ENCODE assay signal across 22 cellular contexts in genomic region chr4:142615324-142615665, GRCh38.
DNase-seq lines count a peak whose midpoint lies in the region; ATAC-seq and TF ChIP-seq lines count a peak whose summit lies in the region.
"Had no signal": no experiment of that assay in that cellular context is flagged by ENCODE, and none has a peak within 500 bp of the region (broad histone marks: within the 10 kb centered on the region; RNA-seq: fewer than 3 reads in every experiment).

No MANE protein-coding gene starts in this region.

- no peaks in the 10 kb centered on the region for H3K36me3 ChIP-seq in RWPE2 (ENCODE audit: low read depth)
- H3K36me3 ChIP-seq: HAP-1, heart right ventricle, MG63, suprapubic skin had no signal

- TF ChIP-seq CTCF in HFFc6 (IDR thresholded peaks at IDR 0.05) (no peak), RWPE2 (IDR thresholded peaks at IDR 0.05; ENCODE audit: poor library complexity, severe bottlenecking) (no peak), fibroblast of the aortic adventitia (IDR thresholded peaks at IDR 0.05; ENCODE audit: insufficient read depth, low read length) (no peak), retinal pigment epithelial cell (conservative IDR thresholded peaks at IDR 0.05; ENCODE audit: low read depth, low read length) (no peak)

- peaks cover 15% of the 10 kb centered on the region for H3K4me1 ChIP-seq in RWPE2 (ENCODE audit: insufficient read depth, poor library complexity, severe bottlenecking)
- H3K4me1 ChIP-seq: HAP-1, psoas muscle, suprapubic skin had no signal

- no peaks in the 10 kb centered on the region for H3K27me3 Mint-ChIP-seq in HFFc6 (ENCODE audit: insufficient read depth)
- H3K27me3 Mint-ChIP-seq: CD4-positive, alpha-beta T cell; T-helper 17 cell had no signal

- peak; percentile 81 for DNase-seq in HFFc6
- DNase-seq in RWPE2 (ENCODE audit: low spot score) = no peak
- peak; percentile 85 for DNase-seq in fibroblast of the aortic adventitia (ENCODE audit: low read depth)
- DNase-seq in retinal pigment epithelial cell (ENCODE audit: low read depth) = peak; percentile 18
- DNase-seq in NCI-H748 (lab: John Stamatoyannopoulos, UW; ENCODE audit: unreplicated experiment) = no peak
- no peak for DNase-seq in globus pallidus (ENCODE audit: low spot score)
- DNase-seq: activated CD4-positive, CD25-positive, alpha-beta regulatory T cell treated with anti-CD3 and anti-CD28 coated beads, Interleukin-2, amount 50 U/mL, for 72 hours; activated naive CD4-positive, alpha-beta T cell treated with Interleukin-2 at 50 U/mL for 16 hours; CD4-positive, alpha-beta T cell; central memory CD4-positive, alpha-beta T cell; endodermal cell; heart right ventricle; MG63; NCI-H2081 treated with DMSO at 0.1 percent for 48 hours; psoas muscle; stimulated activated CD4-positive, alpha-beta T cell treated with anti-CD3 and anti-CD28 coated beads, Interleukin-1b, Interleukin-23, amount 100 ng/mL, for 48 hours; T-helper 17 cell had no signal

- peak overlapping the region; percentile 69 for H3K27ac ChIP-seq in RWPE2 (ENCODE audit: poor library complexity, severe bottlenecking)
- H3K27ac ChIP-seq: heart right ventricle, HL-60, psoas muscle, suprapubic skin had no signal

- H3K9me3 Mint-ChIP-seq in HFFc6 = peaks cover 6% of the 10 kb centered on the region
- H3K9me3 Mint-ChIP-seq: endodermal cell had no signal

- H3K4me3 ChIP-seq in RWPE2 (ENCODE audit: severe bottlenecking) (no peak overlapping the region), fibroblast of the aortic adventitia (ENCODE audit: low read depth, low read length) (no peak overlapping the region), retinal pigment epithelial cell (ENCODE audit: low read length) (no peak overlapping the region)
- H3K4me3 ChIP-seq: HAP-1, heart right ventricle, MG63, psoas muscle, suprapubic skin had no signal

- peak overlapping the region; percentile 93 for H3K27ac Mint-ChIP-seq in HFFc6
- H3K27ac Mint-ChIP-seq: CD4-positive, alpha-beta T cell; endodermal cell; T-helper 17 cell had no signal

- H3K4me3 Mint-ChIP-seq in HFFc6 = peak overlapping the region; percentile 65
- H3K4me3 Mint-ChIP-seq: CD4-positive, alpha-beta T cell; endodermal cell; T-helper 17 cell had no signal

- ATAC-seq in RWPE2 (ENCODE audit: low read depth) = peak; percentile 84
- ATAC-seq in GM18907 (IDR thresholded peaks at IDR 0.05; ENCODE audit: unreplicated experiment) = no peak
- no peak for ATAC-seq in HG02973 (IDR thresholded peaks at IDR 0.05; ENCODE audit: unreplicated experiment)
- ATAC-seq: psoas muscle, T-helper 17 cell had no signal

- no peaks in the 10 kb centered on the region for H3K27me3 ChIP-seq in RWPE2 (ENCODE audit: insufficient read depth, poor library complexity, severe bottlenecking)
- H3K27me3 ChIP-seq: heart right ventricle, MG63, suprapubic skin had no signal

- peaks cover 48% of the 10 kb centered on the region for H3K4me1 Mint-ChIP-seq in HFFc6 (ENCODE audit: low read depth)
- H3K4me1 Mint-ChIP-seq: T-helper 17 cell had no signal

- H3K36me3 Mint-ChIP-seq in HFFc6 (ENCODE audit: low read depth) = peaks cover 29% of the 10 kb centered on the region

- H3K9me3 ChIP-seq in RWPE2 (ENCODE audit: severe bottlenecking) = no peaks in the 10 kb centered on the region
- H3K9me3 ChIP-seq: HAP-1, MG63, suprapubic skin had no signal

Comparison
In these comparisons a context has a peak if more than half of its experiments do, and no peak if none do; other contexts are left out.
1. DNase-seq: peak in HFFc6 (single experiment), fibroblast of the aortic adventitia (single experiment) and retinal pigment epithelial cell (single experiment); none in RWPE2 (single experiment), NCI-H748 (single experiment) and globus pallidus (single experiment).